8 cellular contexts compared by ENCODE assay signal in genomic region chr12:107685360-107686248, GRCh38. TPM values are rescaled to one million over a fixed set of nuclear protein-coding genes. Genes with fewer than 3 reads are reported as not detected.
DNase-seq lines count a peak whose midpoint lies in the region; ATAC-seq, FAIRE-seq and TF ChIP-seq lines count a peak whose summit lies in the region.

Gene PWP1, plus strand, starts transcription at chr12:107685799. Its CDS starts 101 bp downstream, at chr12:107685900.

- DNase-seq in Ammon's horn (ENCODE audit: low spot score) (peak; percentile 94), NCI-H510A (lab: John Stamatoyannopoulos, UW) (peak; percentile 91), cerebellum (ENCODE audit: low spot score) (peak; percentile 91), kidney (peak; percentile 97)
- DNase-seq in activated CD4-positive, alpha-beta T cell treated with anti-CD3 and anti-CD28 coated beads for 1 hour = peak; percentile 94
- peak; percentile 90 to 91 for DNase-seq in stimulated activated CD4-positive, alpha-beta T cell treated with anti-CD3 and anti-CD28 coated beads, Interleukin-15, amount 100 ng/mL, for 1 hour (ENCODE audit: low read depth in 1 of 2, low spot score in 1 of 2)

- ATAC-seq in HG03432 (IDR thresholded peaks at IDR 0.05; ENCODE audit: unreplicated experiment) = peak; percentile 93

- TF ChIP-seq CTCF in kidney (IDR thresholded peaks at IDR 0.05; ENCODE audit: borderline replicate concordance, extremely low read depth, insufficient read depth) = peak; percentile 3

- peak within 1 kb of the TSS; percentile 86 to 95 for H3K4me3 ChIP-seq in kidney (ENCODE audit: low read length in 2 of 2)

- H3K9ac ChIP-seq in kidney (ENCODE audit: low read length in 2 of 2) = peak within 1 kb of the TSS; percentile 86 to 98

- no peaks in the 10 kb centered on the region for H3K9me3 ChIP-seq in kidney (ENCODE audit: control insufficient read depth in 1 of 2, low read length in 2 of 2)

- H3K36me3 ChIP-seq in kidney (ENCODE audit: control insufficient read depth in 1 of 2, insufficient read depth in 2 of 2, low read length in 2 of 2) = peaks cover 10 to 14% of the 10 kb centered on the region in 2 donors

- peaks cover 0 to 11% of the 10 kb centered on the region in 2 donors for H3K4me1 ChIP-seq in kidney (ENCODE audit: control insufficient read depth in 1 of 2, insufficient read depth in 1 of 2, low read depth in 1 of 2, low read length in 2 of 2)

- TF ChIP-seq POLR2A in GM19193 (IDR thresholded peaks at IDR 0.05; ENCODE audit: extremely low read depth, insufficient read depth, insufficient read length) = peak; percentile 91

- H3K27ac ChIP-seq in kidney (ENCODE audit: low read depth in 2 of 2, low read length in 2 of 2) = peak within 1 kb of the TSS in 1 of 2 donors; percentile 87

- FAIRE-seq in kidney (lab: Jason Lieb, UNC) = no peak

- intact Hi-C loops in kidney (cut with DNase I) = no loop called here

RNA-seq across cellular contexts. Expression of gene PWP1, which starts in this region (rescaled TPM):
- total RNA-seq in cerebellum (44.4 TPM), kidney (28.8 TPM)
- 27.4 TPM for polyA plus RNA-seq in kidney (ENCODE audit: insufficient read depth, low read depth, low replicate concordance)
